In the genomic region with DNA sequence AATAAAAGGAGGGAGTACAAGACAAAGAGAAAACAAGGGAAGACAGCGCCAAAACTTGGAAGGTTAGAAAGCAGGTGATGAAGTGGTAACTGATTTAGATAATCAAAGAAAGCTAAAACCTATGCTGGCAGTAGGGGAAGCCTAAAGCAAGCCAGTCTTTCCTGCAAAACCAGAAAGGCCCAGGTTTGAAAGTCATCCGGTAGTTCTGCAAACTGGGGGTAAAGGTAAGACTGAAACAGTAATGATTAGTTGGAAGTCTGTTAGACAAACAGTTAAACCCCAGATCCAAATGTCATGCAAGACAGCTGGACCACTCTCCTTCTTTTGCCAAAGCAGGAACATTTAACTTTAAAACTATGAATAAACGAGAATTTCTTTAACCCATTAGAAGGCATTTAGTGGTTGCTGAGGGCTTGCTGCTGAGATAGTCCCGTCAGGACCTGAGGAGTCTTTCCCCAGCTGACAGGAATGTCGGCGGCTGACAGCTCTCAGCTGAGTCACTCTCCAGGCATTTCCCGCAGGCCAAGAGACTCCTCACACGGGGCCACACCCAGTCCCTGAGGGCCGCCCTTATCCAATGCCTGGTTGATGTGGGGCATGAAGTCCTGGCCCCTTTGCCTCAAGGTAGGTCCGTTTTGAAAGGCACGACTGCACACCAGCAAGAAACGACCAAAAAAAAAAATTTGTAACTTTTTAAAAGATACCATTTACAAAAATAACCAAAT, we compare ENCODE assay signal across 1 cellular context.
TF ChIP-seq lines count a peak whose summit lies in the region.

No MANE protein-coding gene starts in this region.

TF ChIP-seq in HepG2, 621 proteins besides CTCF, POLR2A, EP300 and RAD21 (continued from another document):
- TF ChIP-seq JUND (CRISPR knock-in tag; IDR thresholded peaks at IDR 0.05) (peak; percentile 78; the same call in 1 of the 2 replicates), TGIF2 (CRISPR knock-in tag; IDR thresholded peaks at IDR 0.05) (peak; percentile 82), ATF3 (CRISPR knock-in tag; IDR thresholded peaks at IDR 0.05) (peak; percentile 84), ARID5B (CRISPR knock-in tag; IDR thresholded peaks at IDR 0.05) (0 out of 2 replicates have a peak, but pooled peaks have one; percentile 49), SAP130 (CRISPR knock-in tag; IDR thresholded peaks at IDR 0.05; ENCODE audit: low read depth) (peak; percentile 62), ETV5 (CRISPR knock-in tag; IDR thresholded peaks at IDR 0.05; ENCODE audit: borderline replicate concordance) (peak; percentile 18; the same call in 1 of the 2 replicates)
- TF ChIP-seq, protein P1, sequence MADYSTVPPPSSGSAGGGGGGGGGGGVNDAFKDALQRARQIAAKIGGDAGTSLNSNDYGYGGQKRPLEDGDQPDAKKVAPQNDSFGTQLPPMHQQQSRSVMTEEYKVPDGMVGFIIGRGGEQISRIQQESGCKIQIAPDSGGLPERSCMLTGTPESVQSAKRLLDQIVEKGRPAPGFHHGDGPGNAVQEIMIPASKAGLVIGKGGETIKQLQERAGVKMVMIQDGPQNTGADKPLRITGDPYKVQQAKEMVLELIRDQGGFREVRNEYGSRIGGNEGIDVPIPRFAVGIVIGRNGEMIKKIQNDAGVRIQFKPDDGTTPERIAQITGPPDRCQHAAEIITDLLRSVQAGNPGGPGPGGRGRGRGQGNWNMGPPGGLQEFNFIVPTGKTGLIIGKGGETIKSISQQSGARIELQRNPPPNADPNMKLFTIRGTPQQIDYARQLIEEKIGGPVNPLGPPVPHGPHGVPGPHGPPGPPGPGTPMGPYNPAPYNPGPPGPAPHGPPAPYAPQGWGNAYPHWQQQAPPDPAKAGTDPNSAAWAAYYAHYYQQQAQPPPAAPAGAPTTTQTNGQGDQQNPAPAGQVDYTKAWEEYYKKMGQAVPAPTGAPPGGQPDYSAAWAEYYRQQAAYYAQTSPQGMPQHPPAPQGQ (CRISPR knock-in tag; IDR thresholded peaks at IDR 0.05; ENCODE audit: borderline replicate concordance): no peak
- TF ChIP-seq, protein P2, sequence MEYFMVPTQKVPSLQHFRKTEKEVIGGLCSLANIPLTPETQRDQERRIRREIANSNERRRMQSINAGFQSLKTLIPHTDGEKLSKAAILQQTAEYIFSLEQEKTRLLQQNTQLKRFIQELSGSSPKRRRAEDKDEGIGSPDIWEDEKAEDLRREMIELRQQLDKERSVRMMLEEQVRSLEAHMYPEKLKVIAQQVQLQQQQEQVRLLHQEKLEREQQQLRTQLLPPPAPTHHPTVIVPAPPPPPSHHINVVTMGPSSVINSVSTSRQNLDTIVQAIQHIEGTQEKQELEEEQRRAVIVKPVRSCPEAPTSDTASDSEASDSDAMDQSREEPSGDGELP (IDR thresholded peaks at IDR 0.05; ENCODE audit: borderline replicate concordance, low read depth): peak; percentile 70; the same call in 1 of the 2 replicates
